ENCODE assay signal across 23 cellular contexts in the genomic region with DNA sequence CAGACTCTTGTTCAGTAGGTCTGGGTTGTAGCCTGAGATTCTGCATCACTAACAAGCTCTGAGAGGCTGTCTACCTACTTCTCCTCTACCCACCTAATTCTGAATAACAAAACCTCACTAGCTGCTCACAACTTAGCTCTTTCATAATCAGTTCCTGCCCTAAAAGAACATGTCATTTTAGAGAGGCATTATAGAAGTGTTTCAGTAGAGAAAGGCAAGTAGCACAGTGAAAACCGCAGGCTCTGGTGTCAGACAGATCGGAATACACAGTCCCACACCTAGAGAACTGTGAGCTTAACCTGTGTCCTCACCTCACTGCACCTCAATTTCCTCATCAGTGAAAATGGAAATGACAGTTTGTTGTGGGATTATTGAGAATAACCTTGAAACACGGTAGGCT.
"Had no signal": no experiment of that assay in that cellular context is flagged by ENCODE, and none has a peak within 500 bp of the region (broad histone marks: within the 10 kb centered on the region; RNA-seq: fewer than 3 reads in every experiment).

No MANE protein-coding gene starts in this region.

- H3K27me3 ChIP-seq: cardiac muscle cell, foreskin keratinocyte, hepatocyte, neutrophil, ovary, right atrium auricular region, spleen, thyroid gland, upper lobe of right lung had no signal

- H3K27ac ChIP-seq: cardiac muscle cell, foreskin keratinocyte, hepatocyte, neutrophil, ovary, prostate gland, right atrium auricular region, spleen, thyroid gland, upper lobe of right lung had no signal

- H3K79me2 ChIP-seq: hepatocyte had no signal

- H3K4me1 ChIP-seq: foreskin keratinocyte, right atrium auricular region, spleen, thyroid gland, upper lobe of right lung had no signal

- ATAC-seq: activated CD8-positive, alpha-beta T cell treated with anti-CD3 and anti-CD28 coated beads, Interleukin-2, amount 10 ng/mL, durations not matched to agents 7 days and 5 days; activated naive CD8-positive, alpha-beta T cell treated with anti-CD3 and anti-CD28 coated beads, Interleukin-2, amount 50 U/mL, for 24 hours; foreskin keratinocyte; upper lobe of right lung had no signal

- H3K4me3 ChIP-seq: cardiac muscle cell, hepatocyte, ovary, prostate gland, right atrium auricular region, spleen, thyroid gland, upper lobe of right lung had no signal

- H3K4me2 ChIP-seq: hepatocyte had no signal

- H3K4me3 Mint-ChIP-seq: activated CD8-positive, alpha-beta T cell treated with anti-CD3 and anti-CD28 coated beads, Interleukin-2, amount 10 ng/mL, durations not matched to agents 7 days and 5 days; activated naive CD8-positive, alpha-beta T cell treated with anti-CD3 and anti-CD28 coated beads, Interleukin-2, amount 50 U/mL, for 24 hours; activated T-helper 1 cell treated with anti-CD3 and anti-CD28 coated beads, Interleukin-12 subunit alpha, Interleukin-12 subunit beta, Interleukin-2, Interleukin-4 antibody, amounts not matched to agents 30 ng/mL and 10 ng/mL and 1 ng/mL, durations not matched to agents 14 hours and 24 hours and 36 hours; nephron; T-helper 2 cell treated with Interferon-gamma antibody and Interleukin-4, amounts not matched to agents 5 μg/mL and 100 μg/mL, for 36 hours had no signal

- H3K27ac Mint-ChIP-seq: activated CD8-positive, alpha-beta T cell treated with anti-CD3 and anti-CD28 coated beads, Interleukin-2, amount 10 ng/mL, durations not matched to agents 7 days and 5 days; activated naive CD8-positive, alpha-beta T cell treated with anti-CD3 and anti-CD28 coated beads, Interleukin-2, amount 50 U/mL, for 24 hours; activated T-helper 1 cell treated with anti-CD3 and anti-CD28 coated beads, Interleukin-12 subunit alpha, Interleukin-12 subunit beta, Interleukin-2, Interleukin-4 antibody, amounts not matched to agents 30 ng/mL and 10 ng/mL and 1 ng/mL, durations not matched to agents 14 hours and 24 hours and 36 hours; nephron; T-helper 2 cell treated with Interferon-gamma antibody and Interleukin-4, amounts not matched to agents 5 μg/mL and 100 μg/mL, for 36 hours had no signal

- H3K9me3 ChIP-seq: neutrophil, ovary, prostate gland, right atrium auricular region, spleen, thyroid gland, upper lobe of right lung had no signal

- H3K36me3 ChIP-seq: cardiac muscle cell, neutrophil, ovary, prostate gland, right atrium auricular region, spleen, thyroid gland, upper lobe of right lung had no signal

- H3K4me1 Mint-ChIP-seq: activated naive CD8-positive, alpha-beta T cell treated with anti-CD3 and anti-CD28 coated beads, Interleukin-2, amount 50 U/mL, for 24 hours had no signal

- FAIRE-seq: endometrium had no signal

- H3K27me3 Mint-ChIP-seq: activated naive CD8-positive, alpha-beta T cell treated with anti-CD3 and anti-CD28 coated beads, Interleukin-2, amount 50 U/mL, for 24 hours had no signal

- DNase-seq: activated CD4-positive, alpha-beta T cell treated with anti-CD3 and anti-CD28 coated beads, Interleukin-2, amount 50 U/mL, for 1 hour; activated CD4-positive, CD25-positive, alpha-beta regulatory T cell treated with anti-CD3 and anti-CD28 coated beads, Interleukin-2, amount 50 U/mL, for 72 hours; activated CD8-positive, alpha-beta T cell treated with anti-CD3 and anti-CD28 coated beads, Interleukin-2, amount 10 ng/mL, durations not matched to agents 7 days and 5 days; activated gamma-delta T cell; activated naive CD4-positive, alpha-beta T cell treated with anti-CD3 and anti-CD28 coated beads, Interleukin-2, amount 50 U/mL, for 16 hours; activated naive CD8-positive, alpha-beta T cell treated with anti-CD3 and anti-CD28 coated beads, Interleukin-2, amount 50 U/mL, for 24 hours; erythroblast; foreskin keratinocyte; ovary; spleen; stimulated activated CD4-positive, alpha-beta T cell treated with anti-CD3 and anti-CD28 coated beads, Interleukin-4, amount 100 ng/mL, for 24 hours; stimulated activated naive CD4-positive, alpha-beta T cell treated with Interleukin-2 at 50 U/mL for 16 hours; thyroid gland; upper lobe of right lung had no signal

- H2AFZ ChIP-seq: hepatocyte had no signal
